Comparison of ENCODE assay signal across 17 cellular contexts in genomic region chr4:41443340-41444079, GRCh38.
"Had no signal": no experiment of that assay in that cellular context is flagged by ENCODE, and none has a peak within 500 bp of the region (broad histone marks: within the 10 kb centered on the region; RNA-seq: fewer than 3 reads in every experiment).

No MANE protein-coding gene starts in this region.

- H3K4me1 ChIP-seq: breast epithelium, uterus had no signal

- DNase-seq: activated CD4-positive, alpha-beta T cell treated with anti-CD3 and anti-CD28 coated beads for 4 hours; activated CD8-positive, alpha-beta memory T cell treated with anti-CD3 and anti-CD28 coated beads, Interleukin-2, amount 50 U/mL, for 48 hours; activated CD8-positive, alpha-beta T cell treated with anti-CD3 and anti-CD28 coated beads, Interleukin-2, amount 10 ng/mL, durations not matched to agents 7 days and 5 days; activated naive CD4-positive, alpha-beta T cell; aorta; dorsolateral prefrontal cortex; foreskin melanocyte; heart left ventricle; islet precursor cell; left lung; ovary; stimulated activated CD4-positive, alpha-beta T cell treated with anti-CD3 and anti-CD28 coated beads, Interleukin-15, amount 100 ng/mL, for 24 hours; stimulated activated CD4-positive, alpha-beta T cell treated with anti-CD3 and anti-CD28 coated beads, Interleukin-4, amount 100 ng/mL, for 4 hours; T-helper 9 cell; uterus had no signal

- ATAC-seq: activated CD8-positive, alpha-beta T cell treated with anti-CD3 and anti-CD28 coated beads, Interleukin-2, amount 10 ng/mL, durations not matched to agents 7 days and 5 days; left lung had no signal

- H3K27me3 ChIP-seq: breast epithelium, dorsolateral prefrontal cortex, heart left ventricle, left lung, ovary, uterus had no signal

- H3K4me1 Mint-ChIP-seq: memory B cell had no signal

- H3K27ac ChIP-seq: breast epithelium, left lung, ovary, uterus had no signal

- H3K27me3 Mint-ChIP-seq: memory B cell had no signal

- H3K9me3 Mint-ChIP-seq: memory B cell had no signal

- H3K27ac Mint-ChIP-seq: activated CD8-positive, alpha-beta T cell treated with anti-CD3 and anti-CD28 coated beads, Interleukin-2, amount 10 ng/mL, durations not matched to agents 7 days and 5 days; memory B cell had no signal

- H3K9me3 ChIP-seq: breast epithelium, heart left ventricle, left lung, ovary, uterus had no signal

- H3K36me3 Mint-ChIP-seq: memory B cell had no signal

- H3K4me3 ChIP-seq: breast epithelium, dorsolateral prefrontal cortex, heart left ventricle, left lung, ovary, uterus had no signal

- H3K4me3 Mint-ChIP-seq: activated CD8-positive, alpha-beta T cell treated with anti-CD3 and anti-CD28 coated beads, Interleukin-2, amount 10 ng/mL, durations not matched to agents 7 days and 5 days; memory B cell had no signal

- H3K36me3 ChIP-seq: breast epithelium, heart left ventricle, left lung, ovary, uterus had no signal
